ENCODE assay signal across 15 cellular contexts in genomic region chr9:105708405-105708804, GRCh38. TPM values are rescaled to one million over a fixed set of nuclear protein-coding genes. Genes with fewer than 3 reads are reported as not detected.
A peak's percentile ranks its signal among the peaks of the same experiment; 100 is the strongest.
DNase-seq lines count a peak whose midpoint lies in the region; ATAC-seq and TF ChIP-seq lines count a peak whose summit lies in the region.
"Had no signal": no experiment of that assay in that cellular context is flagged by ENCODE, and none has a peak within 500 bp of the region (broad histone marks: within the 10 kb centered on the region; RNA-seq: fewer than 3 reads in every experiment).

No MANE protein-coding gene starts in this region.

- WGBS in upper lobe of left lung, 2 donors, result 69 to 73% methylated on average over 3 of the region's 3 CpGs

- POLR2A ChIA-PET in activated CD4-positive, alpha-beta memory T cell treated with anti-CD3 and anti-CD28 coated beads, Interleukin-2, amount 10 ng/mL, durations not matched to agents 7 days and 5 days (lab: Charles Lee), result no interaction called here
- POLR2A ChIA-PET in activated CD4-positive, alpha-beta memory T cell treated with anti-CD3 and anti-CD28 coated beads for 36 hours (lab: Charles Lee), result no interaction called here
- POLR2A ChIA-PET in naive thymus-derived CD4-positive, alpha-beta T cell (lab: Charles Lee), result interaction anchor here (1.4 kb wide), 1 partner anchor 15 kb away, joined by 4 read pairs; no protein-coding TSS in a partner anchor

- H3K4me3 Mint-ChIP-seq in activated CD4-positive, alpha-beta memory T cell treated with anti-CD3 and anti-CD28 coated beads, Interleukin-2, amount 10 ng/mL, durations not matched to agents 7 days and 5 days, result peak overlapping the region; percentile 54
- H3K4me3 Mint-ChIP-seq in activated CD4-positive, alpha-beta memory T cell treated with anti-CD3 and anti-CD28 coated beads for 36 hours, result no peak overlapping the region
- H3K4me3 Mint-ChIP-seq in naive thymus-derived CD4-positive, alpha-beta T cell, result peak overlapping the region; percentile 13 to 83 (median 72)

- H3K4me1 Mint-ChIP-seq in activated CD4-positive, alpha-beta memory T cell treated with anti-CD3 and anti-CD28 coated beads, Interleukin-2, amount 10 ng/mL, durations not matched to agents 7 days and 5 days, result peaks cover 9% of the 10 kb centered on the region
- H3K4me1 Mint-ChIP-seq in activated CD4-positive, alpha-beta memory T cell treated with anti-CD3 and anti-CD28 coated beads for 36 hours (ENCODE audit: low read depth), result peaks cover 8% of the 10 kb centered on the region
- H3K4me1 Mint-ChIP-seq in naive thymus-derived CD4-positive, alpha-beta T cell, result peaks cover 0 to 19% (median 12%) of the 10 kb centered on the region in 7 donors

- peak overlapping the region; percentile 17 for H3K27ac ChIP-seq in naive thymus-derived CD4-positive, alpha-beta T cell (ENCODE audit: low read depth, low read length)
- no peak overlapping the region for H3K27ac ChIP-seq in effector memory CD4-positive, alpha-beta T cell (ENCODE audit: insufficient read depth, low read length, poor library complexity, severe bottlenecking)
- H3K27ac ChIP-seq in upper lobe of left lung, result no peak overlapping the region
- H3K27ac ChIP-seq: A549, gastroesophageal sphincter, tibial nerve had no signal

- ATAC-seq in GM21529 (IDR thresholded peaks at IDR 0.05; ENCODE audit: unreplicated experiment) (peak; percentile 59), HG03571 (IDR thresholded peaks at IDR 0.05; ENCODE audit: unreplicated experiment) (peak; percentile 54), upper lobe of left lung (ENCODE audit: low FRiP score in 2 of 2) (no peak)
- no peak for ATAC-seq in naive thymus-derived CD4-positive, alpha-beta T cell
- ATAC-seq: A549, gastroesophageal sphincter had no signal

- H3K36me3 ChIP-seq in naive thymus-derived CD4-positive, alpha-beta T cell (ENCODE audit: control insufficient read depth in 2 of 3, insufficient read depth in 3 of 3, low read length in 3 of 3), result peaks cover 0 to 12% (median 0%) of the 10 kb centered on the region in 3 experiments
- peaks cover 5% of the 10 kb centered on the region for H3K36me3 ChIP-seq in effector memory CD4-positive, alpha-beta T cell (ENCODE audit: control insufficient read depth, insufficient read depth, low read length)
- H3K36me3 ChIP-seq in upper lobe of left lung, result no peaks in the 10 kb centered on the region

- H3K27ac Mint-ChIP-seq in activated CD4-positive, alpha-beta memory T cell treated with anti-CD3 and anti-CD28 coated beads, Interleukin-2, amount 10 ng/mL, durations not matched to agents 7 days and 5 days, result no peak overlapping the region
- no peak overlapping the region for H3K27ac Mint-ChIP-seq in activated CD4-positive, alpha-beta memory T cell treated with anti-CD3 and anti-CD28 coated beads for 36 hours
- peak overlapping the region; percentile 30 to 93 (median 74) for H3K27ac Mint-ChIP-seq in naive thymus-derived CD4-positive, alpha-beta T cell

- TF ChIP-seq EP300 in upper lobe of left lung (IDR thresholded peaks at IDR 0.05), result no peak

- no peaks in the 10 kb centered on the region for H3K9me3 Mint-ChIP-seq in activated CD4-positive, alpha-beta memory T cell treated with anti-CD3 and anti-CD28 coated beads, Interleukin-2, amount 10 ng/mL, durations not matched to agents 7 days and 5 days
- H3K9me3 Mint-ChIP-seq in activated CD4-positive, alpha-beta memory T cell treated with anti-CD3 and anti-CD28 coated beads for 36 hours, result no peaks in the 10 kb centered on the region
- no peaks in the 10 kb centered on the region for H3K9me3 Mint-ChIP-seq in naive thymus-derived CD4-positive, alpha-beta T cell

- H3K27me3 ChIP-seq in naive thymus-derived CD4-positive, alpha-beta T cell (ENCODE audit: control insufficient read depth in 2 of 2, insufficient read depth in 2 of 2, low read length in 2 of 2), result no peaks in the 10 kb centered on the region
- no peaks in the 10 kb centered on the region for H3K27me3 ChIP-seq in effector memory CD4-positive, alpha-beta T cell (replicated peaks; ENCODE audit: control insufficient read depth, insufficient read depth, low read length, poor library complexity, severe bottlenecking)
- no peaks in the 10 kb centered on the region for H3K27me3 ChIP-seq in upper lobe of left lung
- H3K27me3 ChIP-seq: gastroesophageal sphincter, tibial nerve had no signal

- H3K36me3 Mint-ChIP-seq in activated CD4-positive, alpha-beta memory T cell treated with anti-CD3 and anti-CD28 coated beads, Interleukin-2, amount 10 ng/mL, durations not matched to agents 7 days and 5 days (ENCODE audit: low read depth), result no peaks in the 10 kb centered on the region
- peaks cover 9% of the 10 kb centered on the region for H3K36me3 Mint-ChIP-seq in activated CD4-positive, alpha-beta memory T cell treated with anti-CD3 and anti-CD28 coated beads for 36 hours
- H3K36me3 Mint-ChIP-seq in naive thymus-derived CD4-positive, alpha-beta T cell, result peaks cover 0 to 17% (median 12%) of the 10 kb centered on the region in 5 donors

- CTCF ChIA-PET in activated CD4-positive, alpha-beta memory T cell treated with anti-CD3 and anti-CD28 coated beads, Interleukin-2, amount 10 ng/mL, durations not matched to agents 7 days and 5 days (lab: Charles Lee), result interaction anchor here (1.0 to 1.4 kb wide), 2 partner anchors 13 to 15 kb away, joined by 3 to 4 read pairs; partner anchors contain the start of gene TMEM38B
- CTCF ChIA-PET in activated CD4-positive, alpha-beta memory T cell treated with anti-CD3 and anti-CD28 coated beads for 36 hours (lab: Charles Lee), result no interaction called here
- CTCF ChIA-PET in naive thymus-derived CD4-positive, alpha-beta T cell (lab: Charles Lee), result no interaction called here

- TF ChIP-seq CTCF in upper lobe of left lung (IDR thresholded peaks at IDR 0.05), result no peak

- H3K9me3 ChIP-seq in naive thymus-derived CD4-positive, alpha-beta T cell (ENCODE audit: control insufficient read depth in 2 of 3, low read length in 3 of 3), result no peaks in the 10 kb centered on the region
- no peaks in the 10 kb centered on the region for H3K9me3 ChIP-seq in effector memory CD4-positive, alpha-beta T cell (ENCODE audit: control insufficient read depth, low read length)
- no peaks in the 10 kb centered on the region for H3K9me3 ChIP-seq in upper lobe of left lung
- H3K9me3 ChIP-seq: A549, gastroesophageal sphincter, tibial nerve had no signal

- H3K4me1 ChIP-seq in naive thymus-derived CD4-positive, alpha-beta T cell (ENCODE audit: control insufficient read depth in 2 of 2, insufficient read depth in 2 of 2, low read length in 2 of 2), result no peaks in the 10 kb centered on the region
- no peaks in the 10 kb centered on the region for H3K4me1 ChIP-seq in effector memory CD4-positive, alpha-beta T cell (ENCODE audit: control insufficient read depth, insufficient read depth, low read length, poor library complexity, severe bottlenecking)
- no peaks in the 10 kb centered on the region for H3K4me1 ChIP-seq in upper lobe of left lung
- H3K4me1 ChIP-seq: A549, gastroesophageal sphincter, tibial nerve had no signal

- peak overlapping the region; percentile 18 for H3K4me3 ChIP-seq in naive thymus-derived CD4-positive, alpha-beta T cell (ENCODE audit: low read length)
- no peak overlapping the region for H3K4me3 ChIP-seq in effector memory CD4-positive, alpha-beta T cell (ENCODE audit: insufficient read depth, low read depth, low read length, poor library complexity, severe bottlenecking)
- no peak overlapping the region for H3K4me3 ChIP-seq in upper lobe of left lung
- H3K4me3 ChIP-seq: A549, gastroesophageal sphincter, tibial nerve had no signal

- no peak for DNase-seq in activated CD4-positive, alpha-beta memory T cell treated with anti-CD3 and anti-CD28 coated beads, Interleukin-2, amount 10 ng/mL, durations not matched to agents 7 days and 5 days
- no peak for DNase-seq in activated CD4-positive, alpha-beta memory T cell treated with anti-CD3 and anti-CD28 coated beads for 36 hours
- peak in 1 of 9 donors; percentile 34 for DNase-seq in naive thymus-derived CD4-positive, alpha-beta T cell
- no peak for DNase-seq in effector memory CD4-positive, alpha-beta T cell
- DNase-seq in upper lobe of left lung (no peak), NCI-H526 treated with DMSO at 0.1 percent for 48 hours (lab: John Stamatoyannopoulos, UW) (no peak)
- DNase-seq: activated effector memory CD4-positive, alpha-beta T cell treated with anti-CD3 and anti-CD28 coated beads, Interleukin-2, amount 50 U/mL, for 16 hours; cortex of kidney; T1000 had no signal

- intact Hi-C loops in activated CD4-positive, alpha-beta memory T cell treated with anti-CD3 and anti-CD28 coated beads for 36 hours (cut with micrococcal nuclease), result no loop called here
- intact Hi-C loops in naive thymus-derived CD4-positive, alpha-beta T cell (cut with micrococcal nuclease), result loop anchor here in 1 of 2 donors (1.0 kb wide), 2 partner anchors 10 to 15 kb away; no protein-coding TSS in a partner anchor

- no peaks in the 10 kb centered on the region for H3K27me3 Mint-ChIP-seq in activated CD4-positive, alpha-beta memory T cell treated with anti-CD3 and anti-CD28 coated beads, Interleukin-2, amount 10 ng/mL, durations not matched to agents 7 days and 5 days
- no peaks in the 10 kb centered on the region for H3K27me3 Mint-ChIP-seq in activated CD4-positive, alpha-beta memory T cell treated with anti-CD3 and anti-CD28 coated beads for 36 hours
- H3K27me3 Mint-ChIP-seq in naive thymus-derived CD4-positive, alpha-beta T cell, result no peaks in the 10 kb centered on the region

- no peak for TF ChIP-seq POLR2A in upper lobe of left lung (IDR thresholded peaks at IDR 0.05)

RNA-seq across cellular contexts. Expression of gene TMEM38B, which starts 14.1 kb away (rescaled TPM):
- 1 to 10 TPM; 8.1 to 9.2 TPM for total RNA-seq in activated CD4-positive, alpha-beta memory T cell treated with anti-CD3 and anti-CD28 coated beads, Interleukin-2, amount 10 ng/mL, durations not matched to agents 7 days and 5 days
- total RNA-seq in activated CD4-positive, alpha-beta memory T cell treated with anti-CD3 and anti-CD28 coated beads for 36 hours, result 10 to 100 TPM; 12.1 to 13.8 TPM
- total RNA-seq in naive thymus-derived CD4-positive, alpha-beta T cell, result 10 to 100 TPM in 4 of 5 experiments, 1 to 10 TPM in 1; 5.8 to 21.0 (median 15.2) TPM
- polyA plus RNA-seq in naive thymus-derived CD4-positive, alpha-beta T cell, result 10 to 100 TPM; 20.4 to 31.4 TPM
- 10 to 100 TPM in 4 of 6 donors, 1 to 10 TPM in 2; 2.1 to 17.4 (median 10.9) TPM for total RNA-seq in upper lobe of left lung

RNA-seq across cellular contexts. Expression of gene TAL2, which starts 46.1 kb away (rescaled TPM):
- total RNA-seq in activated CD4-positive, alpha-beta memory T cell treated with anti-CD3 and anti-CD28 coated beads, Interleukin-2, amount 10 ng/mL, durations not matched to agents 7 days and 5 days, result not detected
- not detected for total RNA-seq in activated CD4-positive, alpha-beta memory T cell treated with anti-CD3 and anti-CD28 coated beads for 36 hours
- under 1 TPM in 1 of 5 experiments, not detected in 4; 0.36 TPM for total RNA-seq in naive thymus-derived CD4-positive, alpha-beta T cell
- polyA plus RNA-seq in naive thymus-derived CD4-positive, alpha-beta T cell, result not detected
- total RNA-seq in upper lobe of left lung, result not detected
- total RNA-seq: gastroesophageal sphincter, pulmonary artery endothelial cell had no signal

Comparison
In these comparisons a context has a peak if more than half of its experiments do, and no peak if none do; other contexts are left out.
1. H3K27ac Mint-ChIP-seq: peak in naive thymus-derived CD4-positive, alpha-beta T cell (9 of 9); none in activated CD4-positive, alpha-beta memory T cell treated with anti-CD3 and anti-CD28 coated beads, Interleukin-2, amount 10 ng/mL, durations not matched to agents 7 days and 5 days (single experiment) and activated CD4-positive, alpha-beta memory T cell treated with anti-CD3 and anti-CD28 coated beads for 36 hours (single experiment).
2. ATAC-seq: peak in GM21529 (single experiment) and HG03571 (single experiment); none in naive thymus-derived CD4-positive, alpha-beta T cell (single experiment) and upper lobe of left lung (0 of 2).